In genomic region chr5:143151056-143151455, GRCh38 we compare ENCODE assay signal across 1 cellular context.
TF ChIP-seq lines count a peak whose summit lies in the region.

No MANE protein-coding gene starts in this region.

TF ChIP-seq in GM12878, 131 proteins besides CTCF, POLR2A, EP300 and RAD21 (continued from another document):
- TF ChIP-seq IRF5 (IDR thresholded peaks at IDR 0.05; ENCODE audit: borderline replicate concordance) (no peak), GABPA (IDR thresholded peaks at IDR 0.05; ENCODE audit: low read depth) (no peak), CUX1 (IDR thresholded peaks at IDR 0.05; ENCODE audit: insufficient replicate concordance, low read depth, low read length) (no peak), HDAC2 (IDR thresholded peaks at IDR 0.05) (no peak), KLF5 (IDR thresholded peaks at IDR 0.05; ENCODE audit: partially characterized antibody) (no peak), ZNF592 (IDR thresholded peaks at IDR 0.05) (no peak)
